In the genomic region with DNA sequence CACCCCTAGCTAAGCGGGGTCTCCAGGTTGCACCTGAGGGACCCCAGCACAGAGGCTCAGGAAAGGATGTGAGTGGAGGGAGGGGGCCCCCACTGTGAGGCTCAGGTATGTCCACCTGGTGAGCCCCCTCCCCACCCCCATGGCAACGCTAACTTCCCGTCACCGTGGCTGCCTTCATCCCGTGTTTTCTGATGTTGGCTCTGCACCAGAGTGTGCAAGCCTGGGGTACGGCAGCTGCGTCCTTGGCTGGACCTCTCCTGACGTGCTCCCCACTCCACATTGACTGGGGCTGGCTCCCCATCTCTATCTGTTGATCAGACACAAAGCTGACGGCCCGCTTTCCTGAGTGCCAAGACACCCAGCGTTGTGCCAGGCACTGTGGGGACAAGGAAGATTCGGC, we compare ENCODE assay signal across 5 cellular contexts.
"Had no signal": no experiment of that assay in that cellular context is flagged by ENCODE, and none has a peak within 500 bp of the region (broad histone marks: within the 10 kb centered on the region; RNA-seq: fewer than 3 reads in every experiment).

No MANE protein-coding gene starts in this region.

- DNase-seq: H9, HCEC 1CT, IMR-90 had no signal

- H2AFZ ChIP-seq: GM23338 had no signal

- H3K4me1 Mint-ChIP-seq: GM23338 had no signal

- H3K4me3 ChIP-seq: GM23338, K562 had no signal

- H3K4me3 Mint-ChIP-seq: GM23338, H9 had no signal

- H3K9me3 Mint-ChIP-seq: H9 had no signal

- H3K4me2 ChIP-seq: GM23338 had no signal

- H3K27ac Mint-ChIP-seq: GM23338, H9 had no signal

- ATAC-seq: GM23338, K562 had no signal
